8 cellular contexts compared by ENCODE assay signal in the genomic region with DNA sequence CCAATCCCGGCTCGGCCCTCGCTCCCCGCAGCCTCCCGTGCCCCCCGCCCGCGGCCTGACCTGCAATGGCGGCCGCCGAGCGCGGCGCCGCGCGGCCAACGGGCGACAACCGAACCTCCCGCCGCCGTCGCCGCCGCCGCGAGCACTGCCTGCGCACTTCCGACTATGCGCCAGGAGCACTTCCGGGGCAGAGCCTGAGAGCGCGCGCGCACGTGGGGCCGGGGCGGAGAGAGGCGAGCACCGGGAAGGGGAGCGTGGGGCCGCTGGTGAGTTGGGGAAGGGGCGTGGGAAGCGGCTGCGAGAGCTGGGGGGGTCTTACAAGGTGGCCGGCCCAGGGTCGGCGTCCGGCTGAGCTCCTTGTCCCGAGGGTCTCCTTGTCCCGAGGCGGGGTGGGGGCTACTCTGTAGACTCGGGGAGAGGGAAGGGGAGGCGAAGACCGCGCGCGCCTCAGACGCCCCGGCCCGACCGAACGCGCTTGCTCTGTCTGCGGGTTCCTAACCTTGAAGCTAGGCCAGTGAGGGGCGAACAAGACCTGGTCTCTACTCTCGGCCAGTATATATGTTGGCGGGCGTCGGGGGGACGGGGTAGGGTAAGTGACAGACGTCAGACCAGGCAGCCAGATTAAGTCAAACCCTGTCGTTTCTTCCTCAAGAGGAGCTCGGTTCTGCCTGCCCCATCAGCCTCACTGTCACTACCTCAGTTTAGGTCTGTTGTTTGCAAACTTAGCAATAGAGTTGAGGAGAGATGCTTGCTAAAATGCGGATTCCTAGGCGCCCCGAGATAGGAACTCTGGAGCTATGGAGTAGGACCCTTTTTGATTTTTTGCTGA. TPM values are rescaled to one million over a fixed set of nuclear protein-coding genes. Genes with fewer than 3 reads are reported as not detected.
A peak's percentile ranks its signal among the peaks of the same experiment; 100 is the strongest.
DNase-seq lines count a peak whose midpoint lies in the region; ATAC-seq and TF ChIP-seq lines count a peak whose summit lies in the region.

A gene with protein sequence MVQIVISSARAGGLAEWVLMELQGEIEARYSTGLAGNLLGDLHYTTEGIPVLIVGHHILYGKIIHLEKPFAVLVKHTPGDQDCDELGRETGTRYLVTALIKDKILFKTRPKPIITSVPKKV (minus strand): TSS at position 165 of the 829 bp plus-strand sequence. CDS start 11,130 bp downstream, outside the sequence.
A gene (plus strand): TSS at position 226 of the 829 bp plus-strand sequence. CDS start 811 bp downstream, outside the sequence.

- peak within 1 kb of the TSS; percentile 92 for H3K27ac Mint-ChIP-seq in chondrocyte (ENCODE audit: unreplicated experiment)

- DNase-seq in ACHN (peak; percentile 90), NCI-H446 (lab: John Stamatoyannopoulos, UW) (peak; percentile 3 to 71), chondrocyte (ENCODE audit: low spot score) (peak; percentile 96)
- peak; percentile 78 to 80 for DNase-seq in activated CD4-positive, alpha-beta T cell treated with anti-CD3 and anti-CD28 coated beads for 24 hours (ENCODE audit: low read depth in 2 of 2)
- DNase-seq in stimulated activated CD4-positive, alpha-beta T cell treated with anti-CD3 and anti-CD28 coated beads, Interleukin-1b, Interleukin-23, amount 100 ng/mL, for 24 hours (ENCODE audit: low read depth in 4 of 4, low spot score in 1 of 4) = peak; percentile 80 to 83 (median 81)

- TF ChIP-seq POLR2A in GM18526 (IDR thresholded peaks at IDR 0.05; ENCODE audit: extremely low read depth, insufficient read length) = peak; percentile 86

- peak; percentile 81 for ATAC-seq in HG03095 (IDR thresholded peaks at IDR 0.05; ENCODE audit: unreplicated experiment)

- no peaks in the 10 kb centered on the region for H3K9me3 Mint-ChIP-seq in chondrocyte (ENCODE audit: low read depth)

- no peaks in the 10 kb centered on the region for H3K27me3 Mint-ChIP-seq in chondrocyte (ENCODE audit: low read depth)

- peak within 1 kb of the TSS; percentile 89 for H3K27ac ChIP-seq in layer of hippocampus (ENCODE audit: low read depth, low read length)

- peak within 1 kb of the TSS; percentile 98 for H3K4me3 Mint-ChIP-seq in chondrocyte (ENCODE audit: unreplicated experiment)

- H3K36me3 Mint-ChIP-seq in chondrocyte (ENCODE audit: low read depth) = peaks cover 5% of the 10 kb centered on the region

- TF ChIP-seq CTCF in chondrocyte (IDR thresholded peaks at IDR 0.05) = no peak

- in situ Hi-C loops in ACHN (cut with HindIII; ENCODE audit: low pct_ligation_motif_present, low pct_unique_long_range_greater_than_20kb, low sequenced_read_pairs) = no loop called here

- H3K27me3 ChIP-seq in layer of hippocampus (ENCODE audit: control insufficient read depth, insufficient read depth, low read length) = no peaks in the 10 kb centered on the region

- H3K4me1 Mint-ChIP-seq in chondrocyte (ENCODE audit: low read depth) = peaks cover 43% of the 10 kb centered on the region

RNA-seq across cellular contexts. Expression of the first gene that starts in this region (rescaled TPM):
- total RNA-seq in chondrocyte = 77.1 to 83.2 TPM (median 83.1 TPM) in 3 replicates

RNA-seq across cellular contexts. Expression of the second gene that starts in this region (rescaled TPM):
- total RNA-seq in chondrocyte = 37.2 to 46.0 TPM (median 41.7 TPM) in 3 replicates

Comparison
In these comparisons a context has a peak if more than half of its experiments do, and no peak if none do; other contexts are left out.
1. Peak in every context shown above with its lines: DNase-seq, ATAC-seq and H3K27ac ChIP-seq.
2. DNase-seq: peak in every context shown above with its lines; median percentile 96 in chondrocyte; 90 in ACHN; 81 in stimulated activated CD4-positive, alpha-beta T cell treated with anti-CD3 and anti-CD28 coated beads, Interleukin-1b, Interleukin-23, amount 100 ng/mL, for 24 hours; 79 in activated CD4-positive, alpha-beta T cell treated with anti-CD3 and anti-CD28 coated beads for 24 hours; 37 in NCI-H446.